30 cellular contexts compared by ENCODE assay signal in the genomic region with DNA sequence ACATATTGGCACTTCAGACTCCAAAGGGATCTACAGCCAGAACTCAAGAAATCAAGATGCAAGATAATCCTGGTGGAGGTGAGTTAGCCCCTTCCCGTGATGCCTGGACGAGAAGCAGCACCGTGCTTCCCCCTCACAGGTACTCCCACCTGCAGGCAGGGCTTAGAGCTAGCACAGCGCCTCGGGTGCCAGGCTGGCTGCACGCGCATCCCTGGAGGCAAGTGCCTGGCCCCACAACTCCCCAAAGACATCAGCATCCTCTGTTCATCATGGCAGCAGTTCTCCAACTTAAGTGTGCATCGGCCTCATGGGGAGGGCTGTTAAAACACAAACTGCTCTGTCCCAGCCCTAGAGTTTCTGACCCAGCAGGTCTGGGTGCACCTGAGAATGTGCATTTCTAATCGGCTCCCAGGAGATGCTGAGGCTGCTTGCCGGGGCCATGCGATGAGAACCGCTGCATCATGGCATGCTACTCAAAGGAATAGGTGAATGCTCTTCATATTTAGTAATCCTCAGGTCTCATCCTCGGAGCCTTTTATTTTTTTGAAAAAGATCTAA.
"Had no signal": no experiment of that assay in that cellular context is flagged by ENCODE, and none has a peak within 500 bp of the region (broad histone marks: within the 10 kb centered on the region; RNA-seq: fewer than 3 reads in every experiment).

No MANE protein-coding gene starts in this region.

- DNase-seq: activated CD4-positive, alpha-beta memory T cell treated with anti-CD3 and anti-CD28 coated beads, Interleukin-2, amount 10 ng/mL, durations not matched to agents 7 days and 5 days; activated CD4-positive, alpha-beta T cell treated with anti-CD3 and anti-CD28 coated beads for 1 hour; activated CD4-positive, alpha-beta T cell treated with anti-CD3 and anti-CD28 coated beads for 48 hours; activated CD4-positive, CD25-positive, alpha-beta regulatory T cell; activated effector memory CD4-positive, alpha-beta T cell treated with anti-CD3 and anti-CD28 coated beads, Interleukin-2, amount 50 U/mL, for 16 hours; activated naive CD4-positive, alpha-beta T cell; activated naive CD4-positive, alpha-beta T cell treated with anti-CD3 and anti-CD28 coated beads, Interleukin-2, amount 50 U/mL, for 16 hours; activated naive CD8-positive, alpha-beta T cell treated with anti-CD3 and anti-CD28 coated beads for 36 hours; activated T-cell treated with anti-CD3 and anti-CD28 coated beads, Interleukin-2, amount 50 U/mL, for 48 hours; amygdala; MV-4-11; NCI-H1092; NCI-H1436 treated with DMSO at 0.1 percent for 48 hours; NCI-H1694 treated with DMSO at 0.1 percent for 48 hours; NCI-H2029; NCI-H2171; NCI-H510A; NCI-H526; NCI-H748 treated with DMSO at 0.1 percent for 48 hours; NK-92 treated with Interleukin-12 subunit alpha and Interleukin-12 subunit beta, amount 100 ng/mL, for 24 hours; PC-9; Right ventricle myocardium superior; SW 1271; T-helper 1 cell; T-helper 2 cell; T-helper 9 cell; WERI-Rb-1 had no signal

- H3K9me3 Mint-ChIP-seq: activated CD4-positive, alpha-beta memory T cell treated with anti-CD3 and anti-CD28 coated beads, Interleukin-2, amount 10 ng/mL, durations not matched to agents 7 days and 5 days; activated naive CD8-positive, alpha-beta T cell treated with anti-CD3 and anti-CD28 coated beads for 36 hours had no signal

- H3K27me3 ChIP-seq: ascending aorta, cardiac muscle cell had no signal

- H3K4me3 ChIP-seq: ascending aorta, cardiac muscle cell, PC-9 had no signal

- H3K27me3 Mint-ChIP-seq: activated CD4-positive, alpha-beta memory T cell treated with anti-CD3 and anti-CD28 coated beads, Interleukin-2, amount 10 ng/mL, durations not matched to agents 7 days and 5 days; activated naive CD8-positive, alpha-beta T cell treated with anti-CD3 and anti-CD28 coated beads for 36 hours had no signal

- H3K36me3 ChIP-seq: ascending aorta, cardiac muscle cell, WERI-Rb-1 had no signal

- H3K27ac Mint-ChIP-seq: activated CD4-positive, alpha-beta memory T cell treated with anti-CD3 and anti-CD28 coated beads, Interleukin-2, amount 10 ng/mL, durations not matched to agents 7 days and 5 days; activated naive CD8-positive, alpha-beta T cell treated with anti-CD3 and anti-CD28 coated beads for 36 hours had no signal

- H3K36me3 Mint-ChIP-seq: activated naive CD8-positive, alpha-beta T cell treated with anti-CD3 and anti-CD28 coated beads for 36 hours had no signal

- H3K4me1 Mint-ChIP-seq: activated naive CD8-positive, alpha-beta T cell treated with anti-CD3 and anti-CD28 coated beads for 36 hours had no signal

- H3K27ac ChIP-seq: ascending aorta, cardiac muscle cell, KMS-11, PC-9, WERI-Rb-1 had no signal

- H2AFZ ChIP-seq: PC-9 had no signal

- H3K9ac ChIP-seq: KMS-11 had no signal

- H3K4me2 ChIP-seq: KMS-11, PC-9 had no signal

- H3K4me3 Mint-ChIP-seq: activated CD4-positive, alpha-beta memory T cell treated with anti-CD3 and anti-CD28 coated beads, Interleukin-2, amount 10 ng/mL, durations not matched to agents 7 days and 5 days; activated naive CD8-positive, alpha-beta T cell treated with anti-CD3 and anti-CD28 coated beads for 36 hours had no signal

- H3K9me3 ChIP-seq: ascending aorta had no signal
